Comparison of ENCODE assay signal across 8 cellular contexts in genomic region chr9:12628546-12628945, GRCh38.
"Had no signal": no experiment of that assay in that cellular context is flagged by ENCODE, and none has a peak within 500 bp of the region (broad histone marks: within the 10 kb centered on the region; RNA-seq: fewer than 3 reads in every experiment).

No MANE protein-coding gene starts in this region.

- H3K27ac ChIP-seq: GM23248 had no signal

- H3K9ac ChIP-seq: GM23248 had no signal

- ATAC-seq: K562 had no signal

- DNase-seq: GM23248, GOT3, H9, HCEC 1CT, IMR-90, KG1 had no signal

- FAIRE-seq: HTR-8/SVneo, K562 had no signal

- H2AFZ ChIP-seq: GM23248 had no signal

- H3K4me3 ChIP-seq: GM23248, K562 had no signal
